In genomic region chr4:122152699-122153328, GRCh38 we compare ENCODE assay signal across 8 cellular contexts. TPM values are rescaled to one million over a fixed set of nuclear protein-coding genes. Genes with fewer than 3 reads are reported as not detected.
A peak's percentile ranks its signal among the peaks of the same experiment; 100 is the strongest.
DNase-seq lines count a peak whose midpoint lies in the region; ATAC-seq and TF ChIP-seq lines count a peak whose summit lies in the region.

No MANE protein-coding gene starts in this region.

- H3K36me3 Mint-ChIP-seq in activated CD4-positive, alpha-beta memory T cell treated with anti-CD3 and anti-CD28 coated beads for 36 hours = peaks cover 22% of the 10 kb centered on the region

- CTCF ChIA-PET in activated CD4-positive, alpha-beta memory T cell treated with anti-CD3 and anti-CD28 coated beads for 36 hours (lab: Charles Lee) = no interaction called here

- peak overlapping the region; percentile 92 for H3K4me3 Mint-ChIP-seq in activated CD4-positive, alpha-beta memory T cell treated with anti-CD3 and anti-CD28 coated beads for 36 hours

- no peak for TF ChIP-seq CTCF in NB4 (IDR thresholded peaks at IDR 0.05; ENCODE audit: low read depth, low read length)
- TF ChIP-seq CTCF in epithelial cell of proximal tubule (conservative IDR thresholded peaks at IDR 0.05; ENCODE audit: low read depth, low read length) = no peak

- H3K4me3 ChIP-seq in NB4 (ENCODE audit: low read depth, low read length) = peak overlapping the region; percentile 91
- H3K4me3 ChIP-seq in epithelial cell of proximal tubule (ENCODE audit: low read depth, low read length) = peak overlapping the region; percentile 98

- no peaks in the 10 kb centered on the region for H3K27me3 Mint-ChIP-seq in activated CD4-positive, alpha-beta memory T cell treated with anti-CD3 and anti-CD28 coated beads for 36 hours

- intact Hi-C loops in activated CD4-positive, alpha-beta memory T cell treated with anti-CD3 and anti-CD28 coated beads for 36 hours (cut with micrococcal nuclease) = loop anchor here (1.0 to 5.0 kb wide), 8 partner anchors 203 to 769 kb away; partner anchors contain the start of genes BBS12, EXOSC9, IL2 and NUDT6

- peaks cover 2% of the 10 kb centered on the region for H3K9me3 Mint-ChIP-seq in activated CD4-positive, alpha-beta memory T cell treated with anti-CD3 and anti-CD28 coated beads for 36 hours

- peaks cover 58% of the 10 kb centered on the region for H3K4me1 Mint-ChIP-seq in activated CD4-positive, alpha-beta memory T cell treated with anti-CD3 and anti-CD28 coated beads for 36 hours (ENCODE audit: low read depth)

- no peak for TF ChIP-seq POLR2A in NB4 (IDR thresholded peaks at IDR 0.05; ENCODE audit: extremely low read depth, insufficient read length)

- POLR2A ChIA-PET in activated CD4-positive, alpha-beta memory T cell treated with anti-CD3 and anti-CD28 coated beads for 36 hours (lab: Charles Lee) = no interaction called here

- peak; percentile 26 for ATAC-seq in HG02610 (IDR thresholded peaks at IDR 0.05; ENCODE audit: unreplicated experiment)

- peak; percentile 3 for DNase-seq in NCI-H446 treated with DMSO at 0.1 percent for 48 hours (lab: John Stamatoyannopoulos, UW)
- DNase-seq in NCI-H446 (lab: John Stamatoyannopoulos, UW) = no peak
- peak; percentile 69 for DNase-seq in NB4 (ENCODE audit: low read depth)
- DNase-seq in activated CD4-positive, alpha-beta memory T cell treated with anti-CD3 and anti-CD28 coated beads for 36 hours = peak; percentile 46
- DNase-seq in epithelial cell of proximal tubule (ENCODE audit: low read depth) = peak; percentile 7
- DNase-seq in mucosa of gallbladder (ENCODE audit: low spot score) = peak; percentile 31
- peak; percentile 47 for DNase-seq in superior temporal gyrus (ENCODE audit: extremely low spot score)

- H3K27ac Mint-ChIP-seq in activated CD4-positive, alpha-beta memory T cell treated with anti-CD3 and anti-CD28 coated beads for 36 hours = peak overlapping the region; percentile 69

RNA-seq across cellular contexts. Expression of gene BLTP1, which starts 0.7 kb away (rescaled TPM):
- total RNA-seq in activated CD4-positive, alpha-beta memory T cell treated with anti-CD3 and anti-CD28 coated beads for 36 hours = 10 to 100 TPM; 26.6 to 30.7 TPM
- 15.5 and 20.9 TPM in 2 replicates for total RNA-seq in epithelial cell of proximal tubule
- 71.4 TPM for total RNA-seq in mucosa of gallbladder

Comparison
In these comparisons a context has a peak if more than half of its experiments do, and no peak if none do; other contexts are left out.
1. DNase-seq: peak in NCI-H446 treated with DMSO at 0.1 percent for 48 hours (single experiment), NB4 (single experiment), activated CD4-positive, alpha-beta memory T cell treated with anti-CD3 and anti-CD28 coated beads for 36 hours (single experiment), epithelial cell of proximal tubule (single experiment), mucosa of gallbladder (single experiment) and superior temporal gyrus (single experiment); none in NCI-H446 (0 of 2).